23 cellular contexts compared by ENCODE assay signal in genomic region chr14:79274641-79275366, GRCh38.
DNase-seq lines count a peak whose midpoint lies in the region; ATAC-seq, FAIRE-seq and TF ChIP-seq lines count a peak whose summit lies in the region.
"Had no signal": no experiment of that assay in that cellular context is flagged by ENCODE, and none has a peak within 500 bp of the region (broad histone marks: within the 10 kb centered on the region; RNA-seq: fewer than 3 reads in every experiment).

No MANE protein-coding gene starts in this region.

- no peak overlapping the region for H3K27ac ChIP-seq in pancreas
- H3K27ac ChIP-seq in neuronal stem cell (replicated peaks; ENCODE audit: low read length) = no peak overlapping the region
- H3K27ac ChIP-seq: BLaER1, HL-60, psoas muscle, upper lobe of right lung had no signal

- H3K18ac ChIP-seq in neuronal stem cell (ENCODE audit: low read length) = no peak overlapping the region

- in situ Hi-C loops in G401 (cut with HindIII; ENCODE audit: low sequenced_read_pairs) = no loop called here

- no peak overlapping the region for H3K9ac ChIP-seq in neuronal stem cell (ENCODE audit: low read depth, low read length, poor library complexity)
- H3K9ac ChIP-seq: BLaER1 had no signal

- no peaks in the 10 kb centered on the region for H3K27me3 ChIP-seq in pancreas
- peaks cover 0 to 37% (median 12%) of the 10 kb centered on the region in 3 experiments for H3K27me3 ChIP-seq in neuronal stem cell (ENCODE audit: control insufficient read depth in 3 of 3, insufficient read depth in 3 of 3, low read depth in 1 of 3, low read length in 3 of 3)
- H3K27me3 ChIP-seq: BLaER1 had no signal

- no peaks in the 10 kb centered on the region for H3K79me1 ChIP-seq in neuronal stem cell (ENCODE audit: low read depth, low read length)

- FAIRE-seq in pancreas (lab: Jason Lieb, UNC) = peak; percentile 41
- FAIRE-seq: G401.6, keratinocyte had no signal

- H3K36me3 ChIP-seq in pancreas (no peaks in the 10 kb centered on the region), neuronal stem cell (replicated peaks in 1 of 2; ENCODE audit: control insufficient read depth in 2 of 2, insufficient read depth in 2 of 2, low read length in 2 of 2) (no peaks in the 10 kb centered on the region)
- H3K36me3 ChIP-seq: BLaER1, HAP-1, upper lobe of right lung had no signal

- 67 to 68% methylated on average over 3 of the region's 3 CpGs for WGBS in pancreas, 2 donors
- no CpG with 5 or more reads among the region's 3 CpGs for whole genome bisulfite sequencing in neuronal stem cell (ENCODE audit: extremely low coverage in 2 of 2, insufficient read length in 2 of 2, insufficient replicate concordance in 1 of 2), 2 donors

- no peaks in the 10 kb centered on the region for H3K4me1 ChIP-seq in pancreas
- peaks cover 3 to 6% of the 10 kb centered on the region in 2 donors for H3K4me1 ChIP-seq in neuronal stem cell (ENCODE audit: control insufficient read depth in 2 of 2, insufficient read depth in 1 of 2, low read depth in 1 of 2, low read length in 2 of 2)
- H3K4me1 ChIP-seq: BLaER1, HAP-1, psoas muscle had no signal

- no peak overlapping the region for H3K14ac ChIP-seq in neuronal stem cell (ENCODE audit: low read length)

- H2AFZ ChIP-seq in neuronal stem cell (ENCODE audit: low read length) = no peak overlapping the region

- no peak overlapping the region for H2BK12ac ChIP-seq in neuronal stem cell (ENCODE audit: low read length)

- no peak overlapping the region for H3K4ac ChIP-seq in neuronal stem cell (ENCODE audit: low read length)

- DNase-seq in G401 (ENCODE audit: low spot score) (peak; percentile 28), NCI-H1694 (lab: John Stamatoyannopoulos, UW) (peak; percentile 61), fibroblast of mammary gland (ENCODE audit: low read depth) (no peak), pancreas (no peak), neuronal stem cell (ENCODE audit: low spot score) (no peak), kidney tubule cell (ENCODE audit: low spot score) (no peak), NCI-H2107 (lab: John Stamatoyannopoulos, UW) (no peak)
- DNase-seq in stimulated activated CD4-positive, alpha-beta T cell treated with anti-CD3 and anti-CD28 coated beads, Interleukin-4, amount 100 ng/mL, for 1 hour = no peak
- DNase-seq: activated CD4-positive, alpha-beta T cell treated with anti-CD3 and anti-CD28 coated beads, Interleukin-2, amount 10 ng/mL, durations not matched to agents 7 days and 5 days; activated gamma-delta T cell; central memory CD4-positive, alpha-beta T cell; mammary epithelial cell; naive B cell; NCI-H2029; psoas muscle; SHP77; stimulated activated CD4-positive, alpha-beta T cell treated with anti-CD3 and anti-CD28 coated beads, Interleukin-4, amount 100 ng/mL, for 4 hours; upper lobe of right lung had no signal

- no peak overlapping the region for H3K23ac ChIP-seq in neuronal stem cell (ENCODE audit: low read depth, low read length, poor library complexity)

- no peak overlapping the region for H2BK120ac ChIP-seq in neuronal stem cell (ENCODE audit: low read depth, low read length)

- TF ChIP-seq CTCF in fibroblast of mammary gland (conservative IDR thresholded peaks at IDR 0.05; ENCODE audit: control insufficient read depth, insufficient read depth, low read depth, low read length) (peak; percentile 23), pancreas (IDR thresholded peaks at IDR 0.05) (no peak)

- H4K8ac ChIP-seq in neuronal stem cell (ENCODE audit: low read depth, low read length) = no peak overlapping the region

- no peak overlapping the region for H2AK5ac ChIP-seq in neuronal stem cell (ENCODE audit: low read depth, low read length)

- no peak overlapping the region for H2BK5ac ChIP-seq in neuronal stem cell (ENCODE audit: low read length)

- no peak overlapping the region for H3K4me3 ChIP-seq in fibroblast of mammary gland (ENCODE audit: control insufficient read depth, low read depth, low read length)
- no peak overlapping the region for H3K4me3 ChIP-seq in pancreas
- H3K4me3 ChIP-seq in neuronal stem cell (ENCODE audit: low read length in 2 of 2) = no peak overlapping the region
- H3K4me3 ChIP-seq: BLaER1, HAP-1, psoas muscle, upper lobe of right lung had no signal

- no peak overlapping the region for H2BK15ac ChIP-seq in neuronal stem cell (ENCODE audit: low read length)

- intact Hi-C loops in pancreas (cut with DNase I) = no loop called here

- H4K91ac ChIP-seq in neuronal stem cell (ENCODE audit: low read depth, low read length, poor library complexity) = no peak overlapping the region

- H3K4me2 ChIP-seq in neuronal stem cell (ENCODE audit: insufficient read depth, low read length, poor library complexity, severe bottlenecking) = no peak overlapping the region
- H3K4me2 ChIP-seq: BLaER1 had no signal

- ATAC-seq in pancreas = no peak
- ATAC-seq: psoas muscle, upper lobe of right lung had no signal

- H3K9me3 ChIP-seq in pancreas = no peaks in the 10 kb centered on the region
- no peaks in the 10 kb centered on the region for H3K9me3 ChIP-seq in neuronal stem cell (replicated peaks in 1 of 2; ENCODE audit: control insufficient read depth in 2 of 2, insufficient read depth in 1 of 2, low read depth in 1 of 2, low read length in 2 of 2)
- H3K9me3 ChIP-seq: HAP-1, psoas muscle, upper lobe of right lung had no signal

Comparison
In these comparisons a context has a peak if more than half of its experiments do, and no peak if none do; other contexts are left out.
1. DNase-seq: peak in G401 (single experiment) and NCI-H1694 (single experiment); none in fibroblast of mammary gland (single experiment), pancreas (0 of 6), stimulated activated CD4-positive, alpha-beta T cell treated with anti-CD3 and anti-CD28 coated beads, Interleukin-4, amount 100 ng/mL, for 1 hour (single experiment), neuronal stem cell (single experiment), kidney tubule cell (single experiment) and NCI-H2107 (single experiment).